8 cellular contexts compared by ENCODE assay signal in the genomic region with DNA sequence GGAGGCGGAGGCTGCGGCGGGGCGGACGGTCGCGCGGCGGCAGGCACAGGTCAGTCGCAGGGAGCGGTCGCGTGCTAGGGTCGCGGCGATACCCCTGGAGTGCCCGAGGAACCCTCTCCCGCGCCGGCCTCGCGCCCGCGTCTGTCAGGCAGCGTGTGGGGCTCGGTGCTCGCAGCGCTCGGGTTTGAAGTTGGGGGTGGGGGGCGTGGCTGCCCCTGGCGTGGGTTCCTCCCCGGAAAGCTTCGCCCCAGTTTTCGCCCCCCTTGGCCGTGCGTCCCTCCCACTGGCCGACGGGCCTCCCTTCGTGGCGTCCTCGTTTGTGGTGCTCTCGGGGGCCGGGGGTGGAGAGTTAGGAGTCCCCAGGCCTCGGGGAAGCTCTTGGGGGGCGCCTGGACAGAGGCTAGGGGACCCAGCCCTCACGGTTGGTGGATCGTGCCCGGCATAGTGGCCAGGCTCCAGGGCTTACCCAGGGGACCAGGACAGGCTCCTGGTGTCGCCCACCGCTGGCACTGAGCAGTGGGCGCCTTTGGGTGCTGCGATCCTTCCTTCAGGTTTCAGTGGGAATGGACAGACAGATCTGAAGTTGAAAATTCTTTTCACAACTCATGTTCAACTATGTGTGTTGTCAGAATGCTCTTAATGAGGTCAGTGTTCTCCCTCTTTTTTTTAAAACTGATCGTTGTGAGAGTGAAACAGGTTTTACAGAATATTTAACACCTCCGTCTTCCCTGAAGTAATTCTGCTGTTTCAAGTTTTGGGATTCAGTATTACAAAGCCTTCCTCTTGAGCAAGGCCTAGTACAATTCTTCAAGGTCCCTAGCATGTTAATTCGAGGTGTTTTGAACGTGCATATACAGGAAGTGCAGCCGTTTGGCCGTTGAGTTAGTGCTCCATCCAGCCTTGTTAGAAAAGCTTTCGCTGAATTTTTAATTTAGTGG. TPM values are rescaled to one million over a fixed set of nuclear protein-coding genes. Genes with fewer than 3 reads are reported as not detected.
DNase-seq lines count a peak whose midpoint lies in the region; ATAC-seq and TF ChIP-seq lines count a peak whose summit lies in the region.

No MANE protein-coding gene starts in this region.

- peak overlapping the region; percentile 91 for H3K27ac Mint-ChIP-seq in activated naive CD8-positive, alpha-beta T cell treated with anti-CD3 and anti-CD28 coated beads, Interleukin-2, amount 50 U/mL, for 24 hours

- H3K27me3 ChIP-seq in cardiac muscle cell = no peaks in the 10 kb centered on the region
- no peaks in the 10 kb centered on the region for H3K27me3 ChIP-seq in iPS-20b (ENCODE audit: insufficient read depth, low read length)

- H3K27ac ChIP-seq in cardiac muscle cell (peak overlapping the region; percentile 55), RWPE1 (peak overlapping the region; percentile 97), iPS-20b (ENCODE audit: low read length) (no peak overlapping the region)

- POLR2A ChIA-PET in RWPE1 (lab: Yijun Ruan, JAX; ENCODE audit: low non-redundant PET) = interaction anchor here (0.5 kb wide), 1 partner anchor 125 kb away, joined by 3 read pairs; no protein-coding TSS in a partner anchor

- peak overlapping the region; percentile 92 for H3K4me3 Mint-ChIP-seq in activated naive CD8-positive, alpha-beta T cell treated with anti-CD3 and anti-CD28 coated beads, Interleukin-2, amount 50 U/mL, for 24 hours

- intact Hi-C loops in Right ventricle myocardium superior (cut with DNase I) = no loop called here

- H3K4me1 ChIP-seq in cardiac muscle cell (ENCODE audit: low read depth) (peaks cover 16% of the 10 kb centered on the region), iPS-20b (ENCODE audit: insufficient read depth, low read length) (peaks cover 7% of the 10 kb centered on the region)

- H3K36me3 ChIP-seq in cardiac muscle cell = no peaks in the 10 kb centered on the region
- peaks cover 5% of the 10 kb centered on the region for H3K36me3 ChIP-seq in iPS-20b (ENCODE audit: insufficient read depth, low read depth, low read length)

- peaks cover 13% of the 10 kb centered on the region for H3K27me3 Mint-ChIP-seq in activated naive CD8-positive, alpha-beta T cell treated with anti-CD3 and anti-CD28 coated beads, Interleukin-2, amount 50 U/mL, for 24 hours

- peak overlapping the region; percentile 56 for H3K4me3 ChIP-seq in cardiac muscle cell
- H3K4me3 ChIP-seq in iPS-20b (ENCODE audit: low read length) = peak overlapping the region; percentile 86

- ATAC-seq in Right ventricle myocardium superior (ENCODE audit: poor library complexity) = no peak
- ATAC-seq in HG03064 (IDR thresholded peaks at IDR 0.05; ENCODE audit: low read depth, unreplicated experiment) = peak; percentile 25
- ATAC-seq in activated naive CD8-positive, alpha-beta T cell treated with anti-CD3 and anti-CD28 coated beads, Interleukin-2, amount 50 U/mL, for 24 hours = no peak

- H3K4me1 Mint-ChIP-seq in activated naive CD8-positive, alpha-beta T cell treated with anti-CD3 and anti-CD28 coated beads, Interleukin-2, amount 50 U/mL, for 24 hours = peaks cover 19% of the 10 kb centered on the region

- H3K9me3 ChIP-seq in cardiac muscle cell (ENCODE audit: low read depth) = no peaks in the 10 kb centered on the region
- H3K9me3 ChIP-seq in iPS-20b (ENCODE audit: insufficient read depth, low read depth, low read length) = no peaks in the 10 kb centered on the region

- CTCF ChIA-PET in RWPE1 (lab: Yijun Ruan, JAX) = interaction anchor here (0.6 to 1.6 kb wide), 3 partner anchors 41 to 823 kb away, joined by 3 to 5 read pairs (median 4); a partner anchor contains a TSS

- peak overlapping the region; percentile 86 for H3K9ac ChIP-seq in iPS-20b (ENCODE audit: low read depth, low read length)

- H3K9me3 Mint-ChIP-seq in activated naive CD8-positive, alpha-beta T cell treated with anti-CD3 and anti-CD28 coated beads, Interleukin-2, amount 50 U/mL, for 24 hours = no peaks in the 10 kb centered on the region

- H3K36me3 Mint-ChIP-seq in activated naive CD8-positive, alpha-beta T cell treated with anti-CD3 and anti-CD28 coated beads, Interleukin-2, amount 50 U/mL, for 24 hours (ENCODE audit: low read depth) = peaks cover 16% of the 10 kb centered on the region

- DNase-seq in cardiac muscle cell (ENCODE audit: low read depth in 1 of 2, low spot score in 1 of 2) (peak; percentile 12 to 46), Right ventricle myocardium superior (no peak), RWPE1 (ENCODE audit: low spot score) (peak; percentile 53), NCI-H446 (lab: John Stamatoyannopoulos, UW) (no peak)
- DNase-seq in activated naive CD8-positive, alpha-beta T cell treated with anti-CD3 and anti-CD28 coated beads, Interleukin-2, amount 50 U/mL, for 24 hours = peak; percentile 69
- DNase-seq in stimulated activated CD4-positive, alpha-beta T cell treated with anti-CD3 and anti-CD28 coated beads, Interleukin-2, amount 100 ng/mL, for 4 hours (ENCODE audit: low read depth) = peak; percentile 42

- no peak for TF ChIP-seq CTCF in cardiac muscle cell (IDR thresholded peaks at IDR 0.05; ENCODE audit: low read depth, low read length)
- TF ChIP-seq CTCF in RWPE1 (conservative IDR thresholded peaks at IDR 0.05; ENCODE audit: low read depth) = no peak

RNA-seq across cellular contexts. Expression of a gene that starts 0.6 kb away (rescaled TPM):
- total RNA-seq in cardiac muscle cell = 52.1 and 68.0 TPM in 2 replicates
- 31.1 and 33.5 TPM in 2 replicates for polyA plus RNA-seq in cardiac muscle cell
- 45.2 TPM for total RNA-seq in Right ventricle myocardium superior

Comparison
In these comparisons a context has a peak if more than half of its experiments do, and no peak if none do; other contexts are left out.
1. DNase-seq: peak in cardiac muscle cell (2 of 2), RWPE1 (single experiment), activated naive CD8-positive, alpha-beta T cell treated with anti-CD3 and anti-CD28 coated beads, Interleukin-2, amount 50 U/mL, for 24 hours (single experiment) and stimulated activated CD4-positive, alpha-beta T cell treated with anti-CD3 and anti-CD28 coated beads, Interleukin-2, amount 100 ng/mL, for 4 hours (single experiment); none in Right ventricle myocardium superior (single experiment) and NCI-H446 (0 of 2).